In genomic region chr2:207157727-207158126, GRCh38 we compare ENCODE assay signal across 1 cellular context.
TF ChIP-seq lines count a peak whose summit lies in the region.

No MANE protein-coding gene starts in this region.

TF ChIP-seq in A549, 52 proteins besides CTCF, POLR2A, EP300 and RAD21 (continued from another document):
- TF ChIP-seq EHMT2 (IDR thresholded peaks at IDR 0.05; ENCODE audit: low read depth) (no peak), RFX5 (IDR thresholded peaks at IDR 0.05) (no peak), BCL3 (IDR thresholded peaks at IDR 0.05) (no peak), SMC3 (IDR thresholded peaks at IDR 0.05) (no peak)
